Comparison of ENCODE assay signal across 9 cellular contexts in genomic region chr6:159970659-159971063, GRCh38. TPM values are rescaled to one million over a fixed set of nuclear protein-coding genes. Genes with fewer than 3 reads are reported as not detected.
DNase-seq lines count a peak whose midpoint lies in the region; ATAC-seq and TF ChIP-seq lines count a peak whose summit lies in the region.
"Had no signal": no experiment of that assay in that cellular context is flagged by ENCODE, and none has a peak within 500 bp of the region (broad histone marks: within the 10 kb centered on the region; RNA-seq: fewer than 3 reads in every experiment).

No MANE protein-coding gene starts in this region.

- H3K27ac Mint-ChIP-seq in activated T-helper 17 cell treated with anti-CD3 and anti-CD28 coated beads, Interleukin-2, amount 50 U/mL, for 72 hours: peak overlapping the region; percentile 95

- no peak overlapping the region for H3K27ac ChIP-seq in thymus (ENCODE audit: low read depth)

- H3K27me3 Mint-ChIP-seq in activated T-cell treated with anti-CD3 and anti-CD28 coated beads, Interleukin-2, amount 50 U/mL, for 4 hours (ENCODE audit: low read depth): no peaks in the 10 kb centered on the region
- no peaks in the 10 kb centered on the region for H3K27me3 Mint-ChIP-seq in activated T-helper 17 cell treated with anti-CD3 and anti-CD28 coated beads, Interleukin-2, amount 50 U/mL, for 72 hours

- no peak for TF ChIP-seq CTCF in kidney epithelial cell (IDR thresholded peaks at IDR 0.05; ENCODE audit: insufficient read depth, low read length, poor library complexity, severe bottlenecking)

- H3K36me3 ChIP-seq in kidney epithelial cell (ENCODE audit: control insufficient read depth, insufficient read depth, low read length) (no peaks in the 10 kb centered on the region), thymus (ENCODE audit: control insufficient read depth, insufficient read depth) (no peaks in the 10 kb centered on the region)

- H3K4me1 Mint-ChIP-seq in activated T-cell treated with anti-CD3 and anti-CD28 coated beads, Interleukin-2, amount 50 U/mL, for 4 hours (ENCODE audit: low read depth): peaks cover 58% of the 10 kb centered on the region
- H3K4me1 Mint-ChIP-seq in activated T-helper 17 cell treated with anti-CD3 and anti-CD28 coated beads, Interleukin-2, amount 50 U/mL, for 72 hours: peaks cover 42% of the 10 kb centered on the region

- H3K27me3 ChIP-seq in kidney epithelial cell (ENCODE audit: control insufficient read depth, insufficient read depth, low read length): no peaks in the 10 kb centered on the region
- no peaks in the 10 kb centered on the region for H3K27me3 ChIP-seq in thymus (ENCODE audit: control insufficient read depth, insufficient read depth)
- H3K27me3 ChIP-seq: testis had no signal

- H3K4me3 ChIP-seq in kidney epithelial cell (ENCODE audit: low read depth, low read length) (peak overlapping the region; percentile 86), thymus (ENCODE audit: low read length) (peak overlapping the region; percentile 99)

- peaks cover 2% of the 10 kb centered on the region for H3K36me3 Mint-ChIP-seq in activated T-cell treated with anti-CD3 and anti-CD28 coated beads, Interleukin-2, amount 50 U/mL, for 4 hours (ENCODE audit: insufficient read depth)
- H3K36me3 Mint-ChIP-seq in activated T-helper 17 cell treated with anti-CD3 and anti-CD28 coated beads, Interleukin-2, amount 50 U/mL, for 72 hours (ENCODE audit: low read depth): peaks cover 24% of the 10 kb centered on the region

- peak overlapping the region; percentile 95 for H3K4me3 Mint-ChIP-seq in activated T-cell treated with anti-CD3 and anti-CD28 coated beads, Interleukin-2, amount 50 U/mL, for 4 hours
- peak overlapping the region; percentile 97 for H3K4me3 Mint-ChIP-seq in activated T-helper 17 cell treated with anti-CD3 and anti-CD28 coated beads, Interleukin-2, amount 50 U/mL, for 72 hours

- WGBS in thymus: 92% methylated on average over 18 of the region's 18 CpGs

- DNase-seq in activated T-cell treated with anti-CD3 and anti-CD28 coated beads, Interleukin-2, amount 50 U/mL, for 4 hours: no peak
- DNase-seq in activated T-cell treated with anti-CD3 and anti-CD28 coated beads, Interleukin-2, amount 50 U/mL, for 1 hour: no peak
- no peak for DNase-seq in kidney epithelial cell (ENCODE audit: low read depth)
- no peak for DNase-seq in ecto neural progenitor cell (ENCODE audit: low spot score)

- no peaks in the 10 kb centered on the region for H3K9me3 ChIP-seq in thymus (ENCODE audit: control insufficient read depth)
- H3K9me3 ChIP-seq: testis had no signal

- H3K9me3 Mint-ChIP-seq in activated T-cell treated with anti-CD3 and anti-CD28 coated beads, Interleukin-2, amount 50 U/mL, for 4 hours: no peaks in the 10 kb centered on the region
- no peaks in the 10 kb centered on the region for H3K9me3 Mint-ChIP-seq in activated T-helper 17 cell treated with anti-CD3 and anti-CD28 coated beads, Interleukin-2, amount 50 U/mL, for 72 hours

- ATAC-seq in activated T-cell treated with anti-CD3 and anti-CD28 coated beads, Interleukin-2, amount 50 U/mL, for 4 hours: no peak
- ATAC-seq in activated T-helper 17 cell treated with anti-CD3 and anti-CD28 coated beads, Interleukin-2, amount 50 U/mL, for 72 hours (replicated peaks): no peak
- ATAC-seq in GM21360 (IDR thresholded peaks at IDR 0.05; ENCODE audit: unreplicated experiment): no peak
- ATAC-seq in HG03097 (IDR thresholded peaks at IDR 0.05; ENCODE audit: low FRiP score, unreplicated experiment): no peak

- H3K4me1 ChIP-seq in thymus (ENCODE audit: control insufficient read depth, insufficient read depth, low read length): peaks cover 33% of the 10 kb centered on the region

RNA-seq across cellular contexts. Expression of gene IGF2R, which starts 1.8 kb away (rescaled TPM):
- total RNA-seq in activated T-cell treated with anti-CD3 and anti-CD28 coated beads, Interleukin-2, amount 50 U/mL, for 4 hours: 10 to 100 TPM; 44.9 to 65.3 (median 58.2) TPM
- total RNA-seq in activated T-helper 17 cell treated with anti-CD3 and anti-CD28 coated beads, Interleukin-2, amount 50 U/mL, for 72 hours: 10 to 100 TPM; 68.2 to 82.2 TPM
- total RNA-seq in kidney epithelial cell: 251 and 274 TPM in 2 replicates
- 16.3 TPM for polyA plus RNA-seq in thymus
